In genomic region chr20:52470561-52470960, GRCh38 we compare ENCODE assay signal across 20 cellular contexts.
DNase-seq lines count a peak whose midpoint lies in the region; ATAC-seq and TF ChIP-seq lines count a peak whose summit lies in the region.
"Had no signal": no experiment of that assay in that cellular context is flagged by ENCODE, and none has a peak within 500 bp of the region (broad histone marks: within the 10 kb centered on the region; RNA-seq: fewer than 3 reads in every experiment).

No MANE protein-coding gene starts in this region.

- H3K27ac ChIP-seq in aorta (ENCODE audit: low read depth in 1 of 2, low read length in 2 of 2) (no peak overlapping the region), mammary epithelial cell (ENCODE audit: insufficient read depth, low read depth, low read length) (no peak overlapping the region)
- H3K27ac ChIP-seq: A549, BLaER1, C4-2B had no signal

- TF ChIP-seq CTCF in mammary epithelial cell (conservative IDR thresholded peaks at IDR 0.05 in 1 of 2, IDR thresholded peaks at IDR 0.05 in 1 of 2; ENCODE audit: extremely low read depth in 1 of 2, insufficient read depth in 1 of 2, low read depth in 1 of 2, low read length in 2 of 2), result no peak

- ATAC-seq in aorta (ENCODE audit: low FRiP score) (peak; percentile 29), HG02571 (IDR thresholded peaks at IDR 0.05; ENCODE audit: unreplicated experiment) (no peak), GM21529 (IDR thresholded peaks at IDR 0.05; ENCODE audit: unreplicated experiment) (no peak)
- ATAC-seq: A549; CD8-positive, alpha-beta T cell; GM23338; HCT116 had no signal

- H3K27me3 ChIP-seq in aorta (ENCODE audit: control insufficient read depth in 1 of 2, insufficient read depth in 2 of 2, low read length in 1 of 2) (peaks cover 0 to 1% of the 10 kb centered on the region in 2 donors), mammary epithelial cell (ENCODE audit: insufficient read depth, low read length) (no peaks in the 10 kb centered on the region)
- H3K27me3 ChIP-seq: BLaER1 had no signal

- BruUV-seq in mammary epithelial cell (replicated peaks; lab: Mats Ljungman, UMichigan), result no TSS peak

- DNase-seq in AG20443 (ENCODE audit: low spot score) (peak; percentile 24), amniotic epithelial cell (ENCODE audit: low read depth) (peak; percentile 61), iris pigment epithelial cell (ENCODE audit: low read depth) (peak; percentile 55), aorta (no peak), mammary epithelial cell (no peak)
- DNase-seq: 8988T; ACHN; Caco-2; CD4-positive, CD25-positive, alpha-beta regulatory T cell; CD8-positive, alpha-beta T cell; DMS153; DND-41; H9 had no signal

- in situ Hi-C loops in mammary epithelial cell (cut with MboI; ENCODE audit: low sequenced_read_pairs in 2 of 2), result no loop called here

- no peaks in the 10 kb centered on the region for H3K36me3 ChIP-seq in aorta (ENCODE audit: control insufficient read depth in 1 of 2, insufficient read depth in 2 of 2, low read length in 1 of 2)
- H3K36me3 ChIP-seq in mammary epithelial cell (ENCODE audit: insufficient read depth, low read length), result no peaks in the 10 kb centered on the region
- H3K36me3 ChIP-seq: BLaER1 had no signal

- no peak overlapping the region for H3K9ac ChIP-seq in mammary epithelial cell (ENCODE audit: insufficient read depth, low read length)
- H3K9ac ChIP-seq: BLaER1 had no signal

- H3K79me2 ChIP-seq in mammary epithelial cell (ENCODE audit: insufficient read depth, low read length), result no peaks in the 10 kb centered on the region

- H3K4me1 ChIP-seq in aorta (ENCODE audit: control insufficient read depth in 1 of 2, insufficient read depth in 2 of 2, low read length in 2 of 2) (no peaks in the 10 kb centered on the region), mammary epithelial cell (ENCODE audit: insufficient read depth, low read length) (no peaks in the 10 kb centered on the region)
- H3K4me1 ChIP-seq: A549, BLaER1, Caco-2 had no signal

- CTCF ChIA-PET in mammary epithelial cell (lab: Charles Lee; ENCODE audit: low non-redundant PET), result no interaction called here

- dilution Hi-C loops in mammary epithelial cell (cut with HindIII; ENCODE audit: low sequenced_read_pairs), result loop anchor here (5.0 kb wide), 1 partner anchor 98 kb away; no protein-coding TSS in a partner anchor

- no peaks in the 10 kb centered on the region for H3K9me3 ChIP-seq in aorta (ENCODE audit: control insufficient read depth, low read length)
- H3K9me3 ChIP-seq in mammary epithelial cell (replicated peaks; ENCODE audit: insufficient read depth, low read length), result peaks cover 5% of the 10 kb centered on the region
- H3K9me3 ChIP-seq: A549, BLaER1, Caco-2 had no signal

- H2AFZ ChIP-seq in mammary epithelial cell (ENCODE audit: low read depth, low read length), result no peak overlapping the region
- H2AFZ ChIP-seq: GM23338 had no signal

- no peak overlapping the region for H3K4me2 ChIP-seq in mammary epithelial cell (ENCODE audit: insufficient read depth, low read depth, low read length)
- H3K4me2 ChIP-seq: A549, BLaER1, GM23338 had no signal

- no peaks in the 10 kb centered on the region for H4K20me1 ChIP-seq in mammary epithelial cell (ENCODE audit: insufficient read depth, low read length)
- H4K20me1 ChIP-seq: BLaER1 had no signal

- intact Hi-C loops in aorta (cut with DNase I) (no loop called here), mammary epithelial cell (cut with micrococcal nuclease) (no loop called here)

- no peak overlapping the region for H3K4me3 ChIP-seq in aorta (ENCODE audit: low read length in 2 of 2)
- no peak overlapping the region for H3K4me3 ChIP-seq in mammary epithelial cell (replicated peaks in 1 of 3; ENCODE audit: insufficient read depth in 1 of 3, low read depth in 2 of 3, low read length in 3 of 3)
- H3K4me3 ChIP-seq: A549, BLaER1, GM23338 had no signal

Comparison
In these comparisons a context has a peak if more than half of its experiments do, and no peak if none do; other contexts are left out.
1. DNase-seq: peak in AG20443 (single experiment), amniotic epithelial cell (single experiment) and iris pigment epithelial cell (single experiment); none in aorta (0 of 2) and mammary epithelial cell (single experiment).